1 cellular context compared by ENCODE assay signal in the genomic region with DNA sequence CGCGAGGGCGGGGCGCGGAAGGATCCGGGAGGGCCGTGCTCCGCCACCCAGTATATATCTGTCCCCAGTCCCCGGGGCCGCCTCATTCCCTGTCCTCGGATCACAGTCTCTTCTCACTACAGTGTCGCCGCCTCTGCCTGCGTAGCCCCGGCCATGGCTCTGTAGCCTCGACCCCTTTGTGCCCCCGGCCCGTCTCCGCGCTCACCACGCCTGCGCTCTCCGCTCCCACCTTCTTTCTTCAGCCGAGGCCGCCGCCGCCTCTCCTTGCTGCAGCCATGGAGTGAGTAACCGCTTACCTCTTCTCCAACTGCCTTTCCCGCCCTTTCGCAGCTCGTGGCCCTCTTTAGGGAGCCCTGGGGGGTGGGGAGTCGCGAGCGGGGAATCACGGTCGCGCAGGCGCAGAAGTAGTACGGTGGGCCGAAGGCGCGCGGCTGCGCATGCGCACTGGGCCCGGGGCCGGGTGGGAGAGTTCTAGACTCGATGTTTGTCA.
TF ChIP-seq lines count a peak whose summit lies in the region.

A gene with protein sequence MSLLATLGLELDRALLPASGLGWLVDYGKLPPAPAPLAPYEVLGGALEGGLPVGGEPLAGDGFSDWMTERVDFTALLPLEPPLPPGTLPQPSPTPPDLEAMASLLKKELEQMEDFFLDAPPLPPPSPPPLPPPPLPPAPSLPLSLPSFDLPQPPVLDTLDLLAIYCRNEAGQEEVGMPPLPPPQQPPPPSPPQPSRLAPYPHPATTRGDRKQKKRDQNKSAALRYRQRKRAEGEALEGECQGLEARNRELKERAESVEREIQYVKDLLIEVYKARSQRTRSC (plus strand): TSS at position 85 of the 490 bp plus-strand sequence. CDS start 1,646 bp downstream, outside the sequence.
A gene with protein sequence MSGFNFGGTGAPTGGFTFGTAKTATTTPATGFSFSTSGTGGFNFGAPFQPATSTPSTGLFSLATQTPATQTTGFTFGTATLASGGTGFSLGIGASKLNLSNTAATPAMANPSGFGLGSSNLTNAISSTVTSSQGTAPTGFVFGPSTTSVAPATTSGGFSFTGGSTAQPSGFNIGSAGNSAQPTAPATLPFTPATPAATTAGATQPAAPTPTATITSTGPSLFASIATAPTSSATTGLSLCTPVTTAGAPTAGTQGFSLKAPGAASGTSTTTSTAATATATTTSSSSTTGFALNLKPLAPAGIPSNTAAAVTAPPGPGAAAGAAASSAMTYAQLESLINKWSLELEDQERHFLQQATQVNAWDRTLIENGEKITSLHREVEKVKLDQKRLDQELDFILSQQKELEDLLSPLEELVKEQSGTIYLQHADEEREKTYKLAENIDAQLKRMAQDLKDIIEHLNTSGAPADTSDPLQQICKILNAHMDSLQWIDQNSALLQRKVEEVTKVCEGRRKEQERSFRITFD (minus strand): TSS at position 384 of the 490 bp plus-strand sequence. CDS start 19,697 bp downstream, outside the sequence.

TF ChIP-seq in HepG2, 621 proteins besides CTCF, POLR2A, EP300 and RAD21 (continued from another document and continues in another):
- TF ChIP-seq CSRNP2 (CRISPR knock-in tag; conservative IDR thresholded peaks at IDR 0.05; ENCODE audit: low read depth): no peak
- TF ChIP-seq STAT6 (CRISPR knock-in tag; IDR thresholded peaks at IDR 0.05; ENCODE audit: borderline replicate concordance): peak; percentile 87; the same call in 1 of the 2 replicates
- no peak for TF ChIP-seq PRPF4 (IDR thresholded peaks at IDR 0.05; ENCODE audit: low read depth, low read length, poor library complexity, severe bottlenecking)
- TF ChIP-seq STAT5B (CRISPR knock-in tag; IDR thresholded peaks at IDR 0.05): peak; percentile 83
- TF ChIP-seq SMARCC2 (IDR thresholded peaks at IDR 0.05): no peak
- TF ChIP-seq, protein P1, sequence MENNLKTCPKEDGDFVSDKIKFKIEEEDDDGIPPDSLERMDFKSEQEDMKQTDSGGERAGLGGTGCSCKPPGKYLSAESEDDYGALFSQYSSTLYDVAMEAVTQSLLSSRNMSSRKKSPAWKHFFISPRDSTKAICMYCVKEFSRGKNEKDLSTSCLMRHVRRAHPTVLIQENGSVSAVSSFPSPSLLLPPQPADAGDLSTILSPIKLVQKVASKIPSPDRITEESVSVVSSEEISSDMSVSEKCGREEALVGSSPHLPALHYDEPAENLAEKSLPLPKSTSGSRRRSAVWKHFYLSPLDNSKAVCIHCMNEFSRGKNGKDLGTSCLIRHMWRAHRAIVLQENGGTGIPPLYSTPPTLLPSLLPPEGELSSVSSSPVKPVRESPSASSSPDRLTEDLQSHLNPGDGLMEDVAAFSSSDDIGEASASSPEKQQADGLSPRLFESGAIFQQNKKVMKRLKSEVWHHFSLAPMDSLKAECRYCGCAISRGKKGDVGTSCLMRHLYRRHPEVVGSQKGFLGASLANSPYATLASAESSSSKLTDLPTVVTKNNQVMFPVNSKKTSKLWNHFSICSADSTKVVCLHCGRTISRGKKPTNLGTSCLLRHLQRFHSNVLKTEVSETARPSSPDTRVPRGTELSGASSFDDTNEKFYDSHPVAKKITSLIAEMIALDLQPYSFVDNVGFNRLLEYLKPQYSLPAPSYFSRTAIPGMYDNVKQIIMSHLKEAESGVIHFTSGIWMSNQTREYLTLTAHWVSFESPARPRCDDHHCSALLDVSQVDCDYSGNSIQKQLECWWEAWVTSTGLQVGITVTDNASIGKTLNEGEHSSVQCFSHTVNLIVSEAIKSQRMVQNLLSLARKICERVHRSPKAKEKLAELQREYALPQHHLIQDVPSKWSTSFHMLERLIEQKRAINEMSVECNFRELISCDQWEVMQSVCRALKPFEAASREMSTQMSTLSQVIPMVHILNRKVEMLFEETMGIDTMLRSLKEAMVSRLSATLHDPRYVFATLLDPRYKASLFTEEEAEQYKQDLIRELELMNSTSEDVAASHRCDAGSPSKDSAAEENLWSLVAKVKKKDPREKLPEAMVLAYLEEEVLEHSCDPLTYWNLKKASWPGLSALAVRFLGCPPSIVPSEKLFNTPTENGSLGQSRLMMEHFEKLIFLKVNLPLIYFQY (CRISPR knock-in tag; IDR thresholded peaks at IDR 0.05; ENCODE audit: borderline replicate concordance): 0 out of 2 replicates have a peak, but pooled peaks have one; percentile 74
- peak; percentile 91; the same call in 1 of the 2 replicates for TF ChIP-seq ZNF33A (CRISPR knock-in tag; IDR thresholded peaks at IDR 0.05; ENCODE audit: borderline replicate concordance)
- 0 out of 2 replicates have a peak, but pooled peaks have one; percentile 76 for TF ChIP-seq PAWR (CRISPR knock-in tag; IDR thresholded peaks at IDR 0.05; ENCODE audit: borderline replicate concordance)
- no peak for TF ChIP-seq GATA4 (IDR thresholded peaks at IDR 0.05; ENCODE audit: borderline replicate concordance, low read depth)
- peak; percentile 51; the same call in 1 of the 2 replicates for TF ChIP-seq RFXANK (CRISPR knock-in tag; IDR thresholded peaks at IDR 0.05)
- TF ChIP-seq, protein P2, sequence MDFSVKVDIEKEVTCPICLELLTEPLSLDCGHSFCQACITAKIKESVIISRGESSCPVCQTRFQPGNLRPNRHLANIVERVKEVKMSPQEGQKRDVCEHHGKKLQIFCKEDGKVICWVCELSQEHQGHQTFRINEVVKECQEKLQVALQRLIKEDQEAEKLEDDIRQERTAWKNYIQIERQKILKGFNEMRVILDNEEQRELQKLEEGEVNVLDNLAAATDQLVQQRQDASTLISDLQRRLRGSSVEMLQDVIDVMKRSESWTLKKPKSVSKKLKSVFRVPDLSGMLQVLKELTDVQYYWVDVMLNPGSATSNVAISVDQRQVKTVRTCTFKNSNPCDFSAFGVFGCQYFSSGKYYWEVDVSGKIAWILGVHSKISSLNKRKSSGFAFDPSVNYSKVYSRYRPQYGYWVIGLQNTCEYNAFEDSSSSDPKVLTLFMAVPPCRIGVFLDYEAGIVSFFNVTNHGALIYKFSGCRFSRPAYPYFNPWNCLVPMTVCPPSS (IDR thresholded peaks at IDR 0.05): no peak
- TF ChIP-seq MBD4 (IDR thresholded peaks at IDR 0.05; ENCODE audit: borderline replicate concordance, low read length): no peak
- TF ChIP-seq, protein P3, sequence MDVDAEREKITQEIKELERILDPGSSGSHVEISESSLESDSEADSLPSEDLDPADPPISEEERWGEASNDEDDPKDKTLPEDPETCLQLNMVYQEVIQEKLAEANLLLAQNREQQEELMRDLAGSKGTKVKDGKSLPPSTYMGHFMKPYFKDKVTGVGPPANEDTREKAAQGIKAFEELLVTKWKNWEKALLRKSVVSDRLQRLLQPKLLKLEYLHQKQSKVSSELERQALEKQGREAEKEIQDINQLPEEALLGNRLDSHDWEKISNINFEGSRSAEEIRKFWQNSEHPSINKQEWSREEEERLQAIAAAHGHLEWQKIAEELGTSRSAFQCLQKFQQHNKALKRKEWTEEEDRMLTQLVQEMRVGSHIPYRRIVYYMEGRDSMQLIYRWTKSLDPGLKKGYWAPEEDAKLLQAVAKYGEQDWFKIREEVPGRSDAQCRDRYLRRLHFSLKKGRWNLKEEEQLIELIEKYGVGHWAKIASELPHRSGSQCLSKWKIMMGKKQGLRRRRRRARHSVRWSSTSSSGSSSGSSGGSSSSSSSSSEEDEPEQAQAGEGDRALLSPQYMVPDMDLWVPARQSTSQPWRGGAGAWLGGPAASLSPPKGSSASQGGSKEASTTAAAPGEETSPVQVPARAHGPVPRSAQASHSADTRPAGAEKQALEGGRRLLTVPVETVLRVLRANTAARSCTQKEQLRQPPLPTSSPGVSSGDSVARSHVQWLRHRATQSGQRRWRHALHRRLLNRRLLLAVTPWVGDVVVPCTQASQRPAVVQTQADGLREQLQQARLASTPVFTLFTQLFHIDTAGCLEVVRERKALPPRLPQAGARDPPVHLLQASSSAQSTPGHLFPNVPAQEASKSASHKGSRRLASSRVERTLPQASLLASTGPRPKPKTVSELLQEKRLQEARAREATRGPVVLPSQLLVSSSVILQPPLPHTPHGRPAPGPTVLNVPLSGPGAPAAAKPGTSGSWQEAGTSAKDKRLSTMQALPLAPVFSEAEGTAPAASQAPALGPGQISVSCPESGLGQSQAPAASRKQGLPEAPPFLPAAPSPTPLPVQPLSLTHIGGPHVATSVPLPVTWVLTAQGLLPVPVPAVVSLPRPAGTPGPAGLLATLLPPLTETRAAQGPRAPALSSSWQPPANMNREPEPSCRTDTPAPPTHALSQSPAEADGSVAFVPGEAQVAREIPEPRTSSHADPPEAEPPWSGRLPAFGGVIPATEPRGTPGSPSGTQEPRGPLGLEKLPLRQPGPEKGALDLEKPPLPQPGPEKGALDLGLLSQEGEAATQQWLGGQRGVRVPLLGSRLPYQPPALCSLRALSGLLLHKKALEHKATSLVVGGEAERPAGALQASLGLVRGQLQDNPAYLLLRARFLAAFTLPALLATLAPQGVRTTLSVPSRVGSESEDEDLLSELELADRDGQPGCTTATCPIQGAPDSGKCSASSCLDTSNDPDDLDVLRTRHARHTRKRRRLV (CRISPR knock-in tag; IDR thresholded peaks at IDR 0.05): 0 out of 2 replicates have a peak, but pooled peaks have one; percentile 59
- TF ChIP-seq ZNF747 (CRISPR knock-in tag; IDR thresholded peaks at IDR 0.05; ENCODE audit: borderline replicate concordance): no peak; the same call in 1 of the 2 replicates
- no peak; the same call in 1 of the 2 replicates for TF ChIP-seq PBX3 (CRISPR knock-in tag; IDR thresholded peaks at IDR 0.05; ENCODE audit: borderline replicate concordance)
- TF ChIP-seq RBFOX2 (IDR thresholded peaks at IDR 0.05; ENCODE audit: low read depth, low read length): peak; percentile 97
- TF ChIP-seq ZBTB7A (CRISPR knock-in tag; IDR thresholded peaks at IDR 0.05): peak; percentile 54; the same call in 1 of the 2 replicates
- TF ChIP-seq SIN3B (IDR thresholded peaks at IDR 0.05; ENCODE audit: low read length): no peak
- peak; percentile 93; the same call in 1 of the 2 replicates for TF ChIP-seq SP140L (CRISPR knock-in tag; IDR thresholded peaks at IDR 0.05; ENCODE audit: borderline replicate concordance)
- TF ChIP-seq ESRRA (CRISPR knock-in tag; IDR thresholded peaks at IDR 0.05; ENCODE audit: low read depth): no peak; the same call in 1 of the 2 replicates
- no peak for TF ChIP-seq JARID2 (CRISPR knock-in tag; IDR thresholded peaks at IDR 0.05; ENCODE audit: insufficient replicate concordance)
- TF ChIP-seq ZBTB4 (CRISPR knock-in tag; IDR thresholded peaks at IDR 0.05; ENCODE audit: borderline replicate concordance): peak; percentile 86; the same call in 1 of the 2 replicates
- no peak for TF ChIP-seq SRSF1 (optimal IDR thresholded peaks at IDR 0.05; ENCODE audit: low read depth, low read length)
- no peak for TF ChIP-seq GABPA (IDR thresholded peaks at IDR 0.05; ENCODE audit: low read depth, low read length)
- TF ChIP-seq GABPA (CRISPR knock-in tag; IDR thresholded peaks at IDR 0.05; ENCODE audit: low read depth): no peak; the same call in 1 of the 2 replicates
- TF ChIP-seq ZNF652 (CRISPR knock-in tag; IDR thresholded peaks at IDR 0.05; ENCODE audit: borderline replicate concordance, low read depth): 0 out of 2 replicates have a peak, but pooled peaks have one; percentile 12
